In genomic region chr4:163493643-163494359, GRCh38 we compare ENCODE assay signal across 9 cellular contexts. TPM values are rescaled to one million over a fixed set of nuclear protein-coding genes. Genes with fewer than 3 reads are reported as not detected.
DNase-seq lines count a peak whose midpoint lies in the region; ATAC-seq and TF ChIP-seq lines count a peak whose summit lies in the region.
"Had no signal": no experiment of that assay in that cellular context is flagged by ENCODE, and none has a peak within 500 bp of the region (broad histone marks: within the 10 kb centered on the region; RNA-seq: fewer than 3 reads in every experiment).

No MANE protein-coding gene starts in this region.

- 34 to 56% (median 43%) methylated on average over 25 to 28 of the region's 28 CpGs for WGBS in stomach, 5 donors

- H3K27me3 ChIP-seq in iPS-20b (ENCODE audit: insufficient read depth, low read length) (no peaks in the 10 kb centered on the region), stomach (no peaks in the 10 kb centered on the region)

- DNase-seq in stimulated activated CD4-positive, alpha-beta T cell treated with anti-CD3 and anti-CD28 coated beads, Interleukin-12 subunit alpha, Interleukin-12 subunit beta, amount 100 ng/mL, for 4 hours, result peak; percentile 8
- no peak for DNase-seq in stimulated activated CD4-positive, alpha-beta T cell treated with anti-CD3 and anti-CD28 coated beads, Interleukin-1b, Interleukin-23, amount 100 ng/mL, for 48 hours
- DNase-seq in Kasumi-1 (lab: John Stamatoyannopoulos, UW) (peak; percentile 21 to 52), stomach (peak; percentile 32), HuH-7 (ENCODE audit: low spot score) (no peak), HPDE6-E6E7 (ENCODE audit: extremely low spot score) (no peak)
- DNase-seq in activated naive CD8-positive, alpha-beta T cell treated with anti-CD3 and anti-CD28 coated beads, Interleukin-2, amount 50 U/mL, for 24 hours, result peak; percentile 16

- ATAC-seq in activated naive CD8-positive, alpha-beta T cell treated with anti-CD3 and anti-CD28 coated beads, Interleukin-2, amount 50 U/mL, for 24 hours, result no peak

- H3K27ac ChIP-seq in iPS-20b (ENCODE audit: low read length), result peak overlapping the region; percentile 83
- peak overlapping the region; percentile 84 to 95 (median 91) for H3K27ac ChIP-seq in stomach

- H3K9me3 ChIP-seq in iPS-20b (ENCODE audit: insufficient read depth, low read depth, low read length), result no peaks in the 10 kb centered on the region
- H3K9me3 ChIP-seq in stomach, result no peaks in the 10 kb centered on the region

- intact Hi-C loops in stomach (cut with DNase I; ENCODE audit: low total_unique reads), result no loop called here

- peaks cover 17% of the 10 kb centered on the region for H3K36me3 Mint-ChIP-seq in activated naive CD8-positive, alpha-beta T cell treated with anti-CD3 and anti-CD28 coated beads, Interleukin-2, amount 50 U/mL, for 24 hours (ENCODE audit: low read depth)

- H3K4me3 ChIP-seq in iPS-20b (ENCODE audit: low read length), result peak overlapping the region; percentile 81
- H3K4me3 ChIP-seq in stomach, result peak overlapping the region; percentile 78 to 89 (median 84)

- no peaks in the 10 kb centered on the region for H3K9me3 Mint-ChIP-seq in activated naive CD8-positive, alpha-beta T cell treated with anti-CD3 and anti-CD28 coated beads, Interleukin-2, amount 50 U/mL, for 24 hours

- peaks cover 13% of the 10 kb centered on the region; the same call in 1 of the 2 replicates for H3K36me3 ChIP-seq in iPS-20b (ENCODE audit: insufficient read depth, low read depth, low read length)
- H3K36me3 ChIP-seq in stomach, result no peaks in the 10 kb centered on the region

- H3K9ac ChIP-seq in iPS-20b (ENCODE audit: low read depth, low read length), result peak overlapping the region; percentile 99

- H3K4me1 ChIP-seq in iPS-20b (ENCODE audit: insufficient read depth, low read length), result 0 out of 2 replicates have a peak, but pooled peaks cover 3% of the 10 kb centered on the region
- peaks cover 0 to 42% (median 23%) of the 10 kb centered on the region in 4 donors for H3K4me1 ChIP-seq in stomach

- no peak for TF ChIP-seq POLR2A in stomach (IDR thresholded peaks at IDR 0.05)

- H3K4me3 Mint-ChIP-seq in activated naive CD8-positive, alpha-beta T cell treated with anti-CD3 and anti-CD28 coated beads, Interleukin-2, amount 50 U/mL, for 24 hours, result peak overlapping the region; percentile 92

- peak overlapping the region; percentile 99 for H3K27ac Mint-ChIP-seq in activated naive CD8-positive, alpha-beta T cell treated with anti-CD3 and anti-CD28 coated beads, Interleukin-2, amount 50 U/mL, for 24 hours

- H3K4me1 Mint-ChIP-seq in activated naive CD8-positive, alpha-beta T cell treated with anti-CD3 and anti-CD28 coated beads, Interleukin-2, amount 50 U/mL, for 24 hours, result peaks cover 33% of the 10 kb centered on the region

- TF ChIP-seq CTCF in stomach (IDR thresholded peaks at IDR 0.05), result no peak

- peaks cover 4% of the 10 kb centered on the region for H3K27me3 Mint-ChIP-seq in activated naive CD8-positive, alpha-beta T cell treated with anti-CD3 and anti-CD28 coated beads, Interleukin-2, amount 50 U/mL, for 24 hours

- TF ChIP-seq EP300 in stomach (IDR thresholded peaks at IDR 0.05), result no peak

RNA-seq across cellular contexts. Expression of gene TMA16, which starts 0.7 kb away (rescaled TPM):
- 10 to 100 TPM in 3 of 5 donors, 1 to 10 TPM in 2; 6.7 to 79.4 (median 38.0) TPM for total RNA-seq in stomach
- polyA plus RNA-seq in stomach, result 10 to 100 TPM in 2 of 3 donors, 1 to 10 TPM in 1; 9.4 to 18.5 (median 15.3) TPM

RNA-seq across cellular contexts. Expression of gene TKTL2, which starts 20.2 kb away (rescaled TPM):
- under 1 TPM in 1 of 5 donors, not detected in 4; 0.87 TPM for total RNA-seq in stomach
- polyA plus RNA-seq in stomach, result not detected
- total RNA-seq: glomerular endothelial cell had no signal

Comparison
In these comparisons a context has a peak if more than half of its experiments do, and no peak if none do; other contexts are left out.
1. DNase-seq: peak in stimulated activated CD4-positive, alpha-beta T cell treated with anti-CD3 and anti-CD28 coated beads, Interleukin-12 subunit alpha, Interleukin-12 subunit beta, amount 100 ng/mL, for 4 hours (single experiment), Kasumi-1 (2 of 2), activated naive CD8-positive, alpha-beta T cell treated with anti-CD3 and anti-CD28 coated beads, Interleukin-2, amount 50 U/mL, for 24 hours (single experiment) and stomach (single experiment); none in stimulated activated CD4-positive, alpha-beta T cell treated with anti-CD3 and anti-CD28 coated beads, Interleukin-1b, Interleukin-23, amount 100 ng/mL, for 48 hours (single experiment), HuH-7 (single experiment) and HPDE6-E6E7 (single experiment).